ENCODE assay signal across 1 cellular context in the genomic region with DNA sequence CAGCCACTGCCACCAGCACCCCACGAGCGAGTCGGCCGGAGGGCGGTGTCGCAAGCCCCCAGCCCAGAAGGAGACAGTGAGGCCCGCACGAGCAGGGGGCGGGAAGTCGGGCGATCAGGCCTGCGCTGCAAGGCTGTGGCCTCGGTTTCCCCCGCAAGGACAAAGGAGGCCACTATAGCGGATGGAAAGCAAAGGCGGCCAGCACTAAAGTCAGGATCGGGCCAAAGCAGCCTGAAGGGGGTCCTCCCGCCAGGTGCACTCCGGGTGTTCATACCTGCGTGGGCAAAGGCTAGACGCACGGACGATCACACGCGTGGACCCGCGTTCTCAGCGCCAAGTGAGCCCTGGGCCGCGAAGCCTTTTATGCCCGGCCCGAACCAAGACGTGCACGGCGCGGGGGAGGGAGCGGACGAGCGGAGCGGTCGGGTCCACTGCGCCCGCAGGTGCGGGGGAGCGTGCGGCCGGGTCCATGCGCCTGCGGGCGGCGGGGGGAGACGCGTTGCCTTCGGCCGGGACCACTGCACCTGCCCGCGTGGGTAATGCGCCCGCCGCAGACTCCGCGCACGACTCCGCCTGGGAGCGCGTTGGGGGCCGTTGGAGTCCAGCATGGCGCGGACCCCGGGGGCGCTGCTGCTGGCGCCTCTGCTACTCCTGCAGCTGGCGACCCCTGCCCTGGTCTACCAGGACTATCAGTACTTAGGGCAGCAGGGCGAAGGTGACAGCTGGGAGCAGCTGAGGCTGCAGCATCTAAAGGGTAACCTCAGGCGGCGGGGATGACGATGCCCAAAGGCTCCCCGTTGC.
TF ChIP-seq lines count a peak whose summit lies in the region.

A gene (minus strand): TSS at position 335 of the 801 bp plus-strand sequence. CDS start 539 bp downstream, outside the sequence.
A gene (plus strand): TSS at position 604 of the 801 bp plus-strand sequence. CDS start 3 bp downstream, at position 607.

TF ChIP-seq in HepG2, 621 proteins besides CTCF, POLR2A, EP300 and RAD21 (continued from another document and continues in another):
- TF ChIP-seq, protein P1, sequence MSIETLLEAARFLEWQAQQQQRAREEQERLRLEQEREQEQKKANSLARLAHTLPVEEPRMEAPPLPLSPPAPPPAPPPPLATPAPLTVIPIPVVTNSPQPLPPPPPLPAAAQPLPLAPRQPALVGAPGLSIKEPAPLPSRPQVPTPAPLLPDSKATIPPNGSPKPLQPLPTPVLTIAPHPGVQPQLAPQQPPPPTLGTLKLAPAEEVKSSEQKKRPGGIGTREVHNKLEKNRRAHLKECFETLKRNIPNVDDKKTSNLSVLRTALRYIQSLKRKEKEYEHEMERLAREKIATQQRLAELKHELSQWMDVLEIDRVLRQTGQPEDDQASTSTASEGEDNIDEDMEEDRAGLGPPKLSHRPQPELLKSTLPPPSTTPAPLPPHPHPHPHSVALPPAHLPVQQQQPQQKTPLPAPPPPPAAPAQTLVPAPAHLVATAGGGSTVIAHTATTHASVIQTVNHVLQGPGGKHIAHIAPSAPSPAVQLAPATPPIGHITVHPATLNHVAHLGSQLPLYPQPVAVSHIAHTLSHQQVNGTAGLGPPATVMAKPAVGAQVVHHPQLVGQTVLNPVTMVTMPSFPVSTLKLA (IDR thresholded peaks at IDR 0.05), result no peak
- TF ChIP-seq ZNF556 (CRISPR knock-in tag; IDR thresholded peaks at IDR 0.05; ENCODE audit: borderline replicate concordance), result peak; percentile 91; the same call in 1 of the 2 replicates
- TF ChIP-seq, protein P2, sequence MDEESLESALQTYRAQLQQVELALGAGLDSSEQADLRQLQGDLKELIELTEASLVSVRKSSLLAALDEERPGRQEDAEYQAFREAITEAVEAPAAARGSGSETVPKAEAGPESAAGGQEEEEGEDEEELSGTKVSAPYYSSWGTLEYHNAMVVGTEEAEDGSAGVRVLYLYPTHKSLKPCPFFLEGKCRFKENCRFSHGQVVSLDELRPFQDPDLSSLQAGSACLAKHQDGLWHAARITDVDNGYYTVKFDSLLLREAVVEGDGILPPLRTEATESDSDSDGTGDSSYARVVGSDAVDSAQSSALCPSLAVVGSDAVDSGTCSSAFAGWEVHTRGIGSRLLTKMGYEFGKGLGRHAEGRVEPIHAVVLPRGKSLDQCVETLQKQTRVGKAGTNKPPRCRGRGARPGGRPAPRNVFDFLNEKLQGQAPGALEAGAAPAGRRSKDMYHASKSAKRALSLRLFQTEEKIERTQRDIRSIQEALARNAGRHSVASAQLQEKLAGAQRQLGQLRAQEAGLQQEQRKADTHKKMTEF (CRISPR knock-in tag; IDR thresholded peaks at IDR 0.05), result peak; percentile 92
- TF ChIP-seq, protein P3, sequence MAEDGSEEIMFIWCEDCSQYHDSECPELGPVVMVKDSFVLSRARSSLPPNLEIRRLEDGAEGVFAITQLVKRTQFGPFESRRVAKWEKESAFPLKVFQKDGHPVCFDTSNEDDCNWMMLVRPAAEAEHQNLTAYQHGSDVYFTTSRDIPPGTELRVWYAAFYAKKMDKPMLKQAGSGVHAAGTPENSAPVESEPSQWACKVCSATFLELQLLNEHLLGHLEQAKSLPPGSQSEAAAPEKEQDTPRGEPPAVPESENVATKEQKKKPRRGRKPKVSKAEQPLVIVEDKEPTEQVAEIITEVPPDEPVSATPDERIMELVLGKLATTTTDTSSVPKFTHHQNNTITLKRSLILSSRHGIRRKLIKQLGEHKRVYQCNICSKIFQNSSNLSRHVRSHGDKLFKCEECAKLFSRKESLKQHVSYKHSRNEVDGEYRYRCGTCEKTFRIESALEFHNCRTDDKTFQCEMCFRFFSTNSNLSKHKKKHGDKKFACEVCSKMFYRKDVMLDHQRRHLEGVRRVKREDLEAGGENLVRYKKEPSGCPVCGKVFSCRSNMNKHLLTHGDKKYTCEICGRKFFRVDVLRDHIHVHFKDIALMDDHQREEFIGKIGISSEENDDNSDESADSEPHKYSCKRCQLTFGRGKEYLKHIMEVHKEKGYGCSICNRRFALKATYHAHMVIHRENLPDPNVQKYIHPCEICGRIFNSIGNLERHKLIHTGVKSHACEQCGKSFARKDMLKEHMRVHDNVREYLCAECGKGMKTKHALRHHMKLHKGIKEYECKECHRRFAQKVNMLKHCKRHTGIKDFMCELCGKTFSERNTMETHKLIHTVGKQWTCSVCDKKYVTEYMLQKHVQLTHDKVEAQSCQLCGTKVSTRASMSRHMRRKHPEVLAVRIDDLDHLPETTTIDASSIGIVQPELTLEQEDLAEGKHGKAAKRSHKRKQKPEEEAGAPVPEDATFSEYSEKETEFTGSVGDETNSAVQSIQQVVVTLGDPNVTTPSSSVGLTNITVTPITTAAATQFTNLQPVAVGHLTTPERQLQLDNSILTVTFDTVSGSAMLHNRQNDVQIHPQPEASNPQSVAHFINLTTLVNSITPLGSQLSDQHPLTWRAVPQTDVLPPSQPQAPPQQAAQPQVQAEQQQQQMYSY (CRISPR knock-in tag; IDR thresholded peaks at IDR 0.05), result no peak
- no peak for TF ChIP-seq RBAK (CRISPR knock-in tag; IDR thresholded peaks at IDR 0.05)
- TF ChIP-seq MAZ (IDR thresholded peaks at IDR 0.05; ENCODE audit: borderline replicate concordance, low read depth, low read length), result peak; percentile 44; the same call in 1 of the 2 replicates
- peak; percentile 73 for TF ChIP-seq MAZ (CRISPR knock-in tag; IDR thresholded peaks at IDR 0.05; ENCODE audit: low read depth)
- TF ChIP-seq, protein P4, sequence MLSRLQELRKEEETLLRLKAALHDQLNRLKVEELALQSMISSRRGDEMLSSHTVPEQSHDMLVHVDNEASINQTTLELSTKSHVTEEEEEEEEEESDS (CRISPR knock-in tag; IDR thresholded peaks at IDR 0.05; ENCODE audit: borderline replicate concordance), result no peak
- TF ChIP-seq ZNF567 (CRISPR knock-in tag; IDR thresholded peaks at IDR 0.05; ENCODE audit: borderline replicate concordance), result no peak
- TF ChIP-seq, protein P5, sequence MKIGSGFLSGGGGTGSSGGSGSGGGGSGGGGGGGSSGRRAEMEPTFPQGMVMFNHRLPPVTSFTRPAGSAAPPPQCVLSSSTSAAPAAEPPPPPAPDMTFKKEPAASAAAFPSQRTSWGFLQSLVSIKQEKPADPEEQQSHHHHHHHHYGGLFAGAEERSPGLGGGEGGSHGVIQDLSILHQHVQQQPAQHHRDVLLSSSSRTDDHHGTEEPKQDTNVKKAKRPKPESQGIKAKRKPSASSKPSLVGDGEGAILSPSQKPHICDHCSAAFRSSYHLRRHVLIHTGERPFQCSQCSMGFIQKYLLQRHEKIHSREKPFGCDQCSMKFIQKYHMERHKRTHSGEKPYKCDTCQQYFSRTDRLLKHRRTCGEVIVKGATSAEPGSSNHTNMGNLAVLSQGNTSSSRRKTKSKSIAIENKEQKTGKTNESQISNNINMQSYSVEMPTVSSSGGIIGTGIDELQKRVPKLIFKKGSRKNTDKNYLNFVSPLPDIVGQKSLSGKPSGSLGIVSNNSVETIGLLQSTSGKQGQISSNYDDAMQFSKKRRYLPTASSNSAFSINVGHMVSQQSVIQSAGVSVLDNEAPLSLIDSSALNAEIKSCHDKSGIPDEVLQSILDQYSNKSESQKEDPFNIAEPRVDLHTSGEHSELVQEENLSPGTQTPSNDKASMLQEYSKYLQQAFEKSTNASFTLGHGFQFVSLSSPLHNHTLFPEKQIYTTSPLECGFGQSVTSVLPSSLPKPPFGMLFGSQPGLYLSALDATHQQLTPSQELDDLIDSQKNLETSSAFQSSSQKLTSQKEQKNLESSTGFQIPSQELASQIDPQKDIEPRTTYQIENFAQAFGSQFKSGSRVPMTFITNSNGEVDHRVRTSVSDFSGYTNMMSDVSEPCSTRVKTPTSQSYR (CRISPR knock-in tag; IDR thresholded peaks at IDR 0.05; ENCODE audit: borderline replicate concordance), result peak; percentile 57; the same call in 1 of the 2 replicates
- no peak for TF ChIP-seq ZNF549 (CRISPR knock-in tag; IDR thresholded peaks at IDR 0.05)
- peak; percentile 91 for TF ChIP-seq SPEN (CRISPR knock-in tag; IDR thresholded peaks at IDR 0.05; ENCODE audit: low read depth)
- TF ChIP-seq ZSCAN25 (CRISPR knock-in tag; IDR thresholded peaks at IDR 0.05), result no peak; the same call in 1 of the 2 replicates
- TF ChIP-seq, protein P6, sequence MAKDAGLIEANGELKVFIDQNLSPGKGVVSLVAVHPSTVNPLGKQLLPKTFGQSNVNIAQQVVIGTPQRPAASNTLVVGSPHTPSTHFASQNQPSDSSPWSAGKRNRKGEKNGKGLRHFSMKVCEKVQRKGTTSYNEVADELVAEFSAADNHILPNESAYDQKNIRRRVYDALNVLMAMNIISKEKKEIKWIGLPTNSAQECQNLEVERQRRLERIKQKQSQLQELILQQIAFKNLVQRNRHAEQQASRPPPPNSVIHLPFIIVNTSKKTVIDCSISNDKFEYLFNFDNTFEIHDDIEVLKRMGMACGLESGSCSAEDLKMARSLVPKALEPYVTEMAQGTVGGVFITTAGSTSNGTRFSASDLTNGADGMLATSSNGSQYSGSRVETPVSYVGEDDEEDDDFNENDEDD (CRISPR knock-in tag; IDR thresholded peaks at IDR 0.05; ENCODE audit: borderline replicate concordance), result peak; percentile 70; the same call in 1 of the 2 replicates
- 0 out of 2 replicates have a peak, but pooled peaks have one; percentile 38 for TF ChIP-seq ZNF766 (CRISPR knock-in tag; IDR thresholded peaks at IDR 0.05; ENCODE audit: borderline replicate concordance)
- no peak for TF ChIP-seq ZNF775 (CRISPR knock-in tag; IDR thresholded peaks at IDR 0.05; ENCODE audit: borderline replicate concordance)
- TF ChIP-seq CBX1 (IDR thresholded peaks at IDR 0.05; ENCODE audit: low read depth), result no peak
- 0 out of 2 replicates have a peak, but pooled peaks have one; percentile 70 for TF ChIP-seq RFXAP (CRISPR knock-in tag; IDR thresholded peaks at IDR 0.05; ENCODE audit: borderline replicate concordance)
- TF ChIP-seq, protein P7, sequence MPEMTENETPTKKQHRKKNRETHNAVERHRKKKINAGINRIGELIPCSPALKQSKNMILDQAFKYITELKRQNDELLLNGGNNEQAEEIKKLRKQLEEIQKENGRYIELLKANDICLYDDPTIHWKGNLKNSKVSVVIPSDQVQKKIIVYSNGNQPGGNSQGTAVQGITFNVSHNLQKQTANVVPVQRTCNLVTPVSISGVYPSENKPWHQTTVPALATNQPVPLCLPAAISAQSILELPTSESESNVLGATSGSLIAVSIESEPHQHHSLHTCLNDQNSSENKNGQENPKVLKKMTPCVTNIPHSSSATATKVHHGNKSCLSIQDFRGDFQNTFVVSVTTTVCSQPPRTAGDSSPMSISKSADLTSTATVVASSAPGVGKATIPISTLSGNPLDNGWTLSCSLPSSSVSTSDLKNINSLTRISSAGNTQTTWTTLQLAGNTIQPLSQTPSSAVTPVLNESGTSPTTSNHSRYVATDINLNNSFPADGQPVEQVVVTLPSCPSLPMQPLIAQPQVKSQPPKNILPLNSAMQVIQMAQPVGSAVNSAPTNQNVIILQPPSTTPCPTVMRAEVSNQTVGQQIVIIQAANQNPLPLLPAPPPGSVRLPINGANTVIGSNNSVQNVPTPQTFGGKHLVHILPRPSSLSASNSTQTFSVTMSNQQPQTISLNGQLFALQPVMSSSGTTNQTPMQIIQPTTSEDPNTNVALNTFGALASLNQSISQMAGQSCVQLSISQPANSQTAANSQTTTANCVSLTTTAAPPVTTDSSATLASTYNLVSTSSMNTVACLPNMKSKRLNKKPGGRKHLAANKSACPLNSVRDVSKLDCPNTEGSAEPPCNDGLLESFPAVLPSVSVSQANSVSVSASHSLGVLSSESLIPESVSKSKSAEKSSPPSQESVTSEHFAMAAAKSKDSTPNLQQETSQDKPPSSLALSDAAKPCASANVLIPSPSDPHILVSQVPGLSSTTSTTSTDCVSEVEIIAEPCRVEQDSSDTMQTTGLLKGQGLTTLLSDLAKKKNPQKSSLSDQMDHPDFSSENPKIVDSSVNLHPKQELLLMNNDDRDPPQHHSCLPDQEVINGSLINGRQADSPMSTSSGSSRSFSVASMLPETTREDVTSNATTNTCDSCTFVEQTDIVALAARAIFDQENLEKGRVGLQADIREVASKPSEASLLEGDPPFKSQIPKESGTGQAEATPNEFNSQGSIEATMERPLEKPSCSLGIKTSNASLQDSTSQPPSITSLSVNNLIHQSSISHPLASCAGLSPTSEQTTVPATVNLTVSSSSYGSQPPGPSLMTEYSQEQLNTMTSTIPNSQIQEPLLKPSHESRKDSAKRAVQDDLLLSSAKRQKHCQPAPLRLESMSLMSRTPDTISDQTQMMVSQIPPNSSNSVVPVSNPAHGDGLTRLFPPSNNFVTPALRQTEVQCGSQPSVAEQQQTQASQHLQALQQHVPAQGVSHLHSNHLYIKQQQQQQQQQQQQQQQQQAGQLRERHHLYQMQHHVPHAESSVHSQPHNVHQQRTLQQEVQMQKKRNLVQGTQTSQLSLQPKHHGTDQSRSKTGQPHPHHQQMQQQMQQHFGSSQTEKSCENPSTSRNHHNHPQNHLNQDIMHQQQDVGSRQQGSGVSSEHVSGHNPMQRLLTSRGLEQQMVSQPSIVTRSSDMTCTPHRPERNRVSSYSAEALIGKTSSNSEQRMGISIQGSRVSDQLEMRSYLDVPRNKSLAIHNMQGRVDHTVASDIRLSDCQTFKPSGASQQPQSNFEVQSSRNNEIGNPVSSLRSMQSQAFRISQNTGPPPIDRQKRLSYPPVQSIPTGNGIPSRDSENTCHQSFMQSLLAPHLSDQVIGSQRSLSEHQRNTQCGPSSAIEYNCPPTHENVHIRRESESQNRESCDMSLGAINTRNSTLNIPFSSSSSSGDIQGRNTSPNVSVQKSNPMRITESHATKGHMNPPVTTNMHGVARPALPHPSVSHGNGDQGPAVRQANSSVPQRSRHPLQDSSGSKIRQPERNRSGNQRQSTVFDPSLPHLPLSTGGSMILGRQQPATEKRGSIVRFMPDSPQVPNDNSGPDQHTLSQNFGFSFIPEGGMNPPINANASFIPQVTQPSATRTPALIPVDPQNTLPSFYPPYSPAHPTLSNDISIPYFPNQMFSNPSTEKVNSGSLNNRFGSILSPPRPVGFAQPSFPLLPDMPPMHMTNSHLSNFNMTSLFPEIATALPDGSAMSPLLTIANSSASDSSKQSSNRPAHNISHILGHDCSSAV (CRISPR knock-in tag; IDR thresholded peaks at IDR 0.05; ENCODE audit: borderline replicate concordance), result no peak
- TF ChIP-seq, protein P8, sequence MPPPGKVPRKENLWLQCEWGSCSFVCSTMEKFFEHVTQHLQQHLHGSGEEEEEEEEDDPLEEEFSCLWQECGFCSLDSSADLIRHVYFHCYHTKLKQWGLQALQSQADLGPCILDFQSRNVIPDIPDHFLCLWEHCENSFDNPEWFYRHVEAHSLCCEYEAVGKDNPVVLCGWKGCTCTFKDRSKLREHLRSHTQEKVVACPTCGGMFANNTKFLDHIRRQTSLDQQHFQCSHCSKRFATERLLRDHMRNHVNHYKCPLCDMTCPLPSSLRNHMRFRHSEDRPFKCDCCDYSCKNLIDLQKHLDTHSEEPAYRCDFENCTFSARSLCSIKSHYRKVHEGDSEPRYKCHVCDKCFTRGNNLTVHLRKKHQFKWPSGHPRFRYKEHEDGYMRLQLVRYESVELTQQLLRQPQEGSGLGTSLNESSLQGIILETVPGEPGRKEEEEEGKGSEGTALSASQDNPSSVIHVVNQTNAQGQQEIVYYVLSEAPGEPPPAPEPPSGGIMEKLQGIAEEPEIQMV (CRISPR knock-in tag; IDR thresholded peaks at IDR 0.05; ENCODE audit: low read depth), result peak; percentile 65
- TF ChIP-seq RFX5 (IDR thresholded peaks at IDR 0.05; ENCODE audit: low read depth, low read length), result no peak
- no peak for TF ChIP-seq MED8 (CRISPR knock-in tag; IDR thresholded peaks at IDR 0.05; ENCODE audit: insufficient replicate concordance)
- TF ChIP-seq HDAC2 (CRISPR knock-in tag; IDR thresholded peaks at IDR 0.05), result peak; percentile 53; the same call in 1 of the 2 replicates
- TF ChIP-seq, protein P9, sequence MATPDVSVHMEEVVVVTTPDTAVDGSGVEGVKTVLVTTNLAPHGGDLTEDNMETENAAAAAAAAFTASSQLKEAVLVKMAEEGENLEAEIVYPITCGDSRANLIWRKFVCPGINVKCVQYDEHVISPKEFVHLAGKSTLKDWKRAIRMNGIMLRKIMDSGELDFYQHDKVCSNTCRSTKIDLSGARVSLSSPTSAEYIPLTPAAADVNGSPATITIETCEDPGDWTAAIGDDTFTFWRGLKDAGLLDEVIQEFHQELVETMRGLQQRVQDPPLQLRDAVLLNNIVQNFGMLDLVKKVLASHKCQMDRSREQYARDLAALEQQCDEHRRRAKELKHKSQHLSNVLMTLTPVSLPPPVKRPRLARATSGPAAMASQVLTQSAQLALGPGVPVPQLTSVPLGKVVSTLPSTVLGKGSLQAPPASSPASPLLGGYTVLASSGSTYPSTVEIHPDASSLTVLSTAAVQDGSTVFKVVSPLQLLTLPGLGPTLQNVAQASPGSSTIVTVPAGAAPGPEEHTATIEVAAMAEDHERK (CRISPR knock-in tag; IDR thresholded peaks at IDR 0.05; ENCODE audit: low read depth), result peak; percentile 56; the same call in 1 of the 2 replicates
